In genomic region chr1:37476460-37477197, GRCh38 we compare ENCODE assay signal across 8 cellular contexts. TPM values are rescaled to one million over a fixed set of nuclear protein-coding genes. Genes with fewer than 3 reads are reported as not detected.
DNase-seq lines count a peak whose midpoint lies in the region; ATAC-seq, FAIRE-seq and TF ChIP-seq lines count a peak whose summit lies in the region.

No MANE protein-coding gene starts in this region.

- H3K36me3 Mint-ChIP-seq in activated T-cell treated with anti-CD3 and anti-CD28 coated beads, Interleukin-2, amount 50 U/mL, for 4 hours (ENCODE audit: insufficient read depth), result peaks cover 45% of the 10 kb centered on the region

- intact Hi-C loops in vagina (cut with DNase I), result no loop called here

- peak overlapping the region in 3 of 4 experiments; percentile 16 to 57 (median 43); a peak in 4 of 7 replicates for H3K9ac ChIP-seq in H1 (replicated peaks in 1 of 4; ENCODE audit: extremely low read depth in 1 of 4, low read depth in 3 of 4, low read length in 3 of 4)

- peak overlapping the region; percentile 38; the same call in 1 of the 2 replicates for H3K18ac ChIP-seq in H1 (ENCODE audit: extremely low read depth, low read length)

- no peak overlapping the region; the same call in 1 of the 2 replicates for H2BK20ac ChIP-seq in H1 (ENCODE audit: low read length)

- peaks cover 52% of the 10 kb centered on the region for H3K4me1 Mint-ChIP-seq in activated T-cell treated with anti-CD3 and anti-CD28 coated beads, Interleukin-2, amount 50 U/mL, for 4 hours (ENCODE audit: low read depth)

- 0 out of 2 replicates have a peak overlapping the region, but pooled peaks have one; percentile 77 for H2AK5ac ChIP-seq in H1 (ENCODE audit: low read depth, low read length)

- peak overlapping the region; percentile 45 for H2BK12ac ChIP-seq in H1 (ENCODE audit: low read depth, low read length)

- CTCF ChIA-PET in H1 (lab: Charles Lee; ENCODE audit: partially characterized antibody), result interaction anchor here (0.9 to 17.4 kb wide), 6 partner anchors 10 to 386 kb away, joined by 3 to 213 read pairs (median 8); no protein-coding TSS in a partner anchor

- ATAC-seq in activated T-cell treated with anti-CD3 and anti-CD28 coated beads, Interleukin-2, amount 50 U/mL, for 4 hours, result no peak
- no peak for ATAC-seq in HG03520 (IDR thresholded peaks at IDR 0.05; ENCODE audit: unreplicated experiment)

- no peaks in the 10 kb centered on the region for H3K9me3 Mint-ChIP-seq in activated T-cell treated with anti-CD3 and anti-CD28 coated beads, Interleukin-2, amount 50 U/mL, for 4 hours

- peak overlapping the region; percentile 97 for H3K4me3 Mint-ChIP-seq in activated T-cell treated with anti-CD3 and anti-CD28 coated beads, Interleukin-2, amount 50 U/mL, for 4 hours

- H3K27me3 Mint-ChIP-seq in activated T-cell treated with anti-CD3 and anti-CD28 coated beads, Interleukin-2, amount 50 U/mL, for 4 hours (ENCODE audit: low read depth), result no peaks in the 10 kb centered on the region

- H2BK15ac ChIP-seq in H1 (ENCODE audit: low read length), result peak overlapping the region; percentile 99; the same call in 1 of the 2 replicates

- no peak overlapping the region for H2AFZ ChIP-seq in H1 (ENCODE audit: low read length)

- H3K79me2 ChIP-seq in H1 (ENCODE audit: control insufficient read depth in 1 of 2, insufficient read depth in 2 of 2, low read length in 2 of 2), result peaks cover 0 to 26% of the 10 kb centered on the region in 2 experiments; a peak in 2 of 4 replicates

- POLR2A ChIA-PET in H1 (lab: Charles Lee; ENCODE audit: partially characterized antibody), result interaction anchor here (0.6 to 5.7 kb wide), 7 partner anchors 9 to 219 kb away, joined by 3 to 68 read pairs (median 5); partner anchors contain the start of gene DNALI1

- peaks cover 8% of the 10 kb centered on the region for H3K23me2 ChIP-seq in H1 (ENCODE audit: low read depth, low read length)

- DNase-seq in activated T-cell treated with anti-CD3 and anti-CD28 coated beads, Interleukin-2, amount 50 U/mL, for 4 hours, result no peak
- DNase-seq in activated T-cell treated with anti-CD3 and anti-CD28 coated beads, Interleukin-2, amount 50 U/mL, for 1 hour, result no peak
- peak; percentile 47 to 56 for DNase-seq in SJCRH30
- no peak for DNase-seq in H1 (ENCODE audit: low read depth in 1 of 2, low spot score in 2 of 2)
- peak in 1 of 2 donors; percentile 95 for DNase-seq in vagina (ENCODE audit: extremely low spot score in 2 of 2)
- no peak for DNase-seq in amniotic stem cell (lab: John Stamatoyannopoulos, UW)

- no peak overlapping the region for H3K23ac ChIP-seq in H1 (ENCODE audit: insufficient read length)

- H3K36me3 ChIP-seq in SJCRH30 (peaks cover 25% of the 10 kb centered on the region), H1 (ENCODE audit: control insufficient read depth in 2 of 4, insufficient read depth in 4 of 4, low read length in 3 of 4) (peaks cover 9 to 26% (median 19%) of the 10 kb centered on the region in 4 experiments; a peak in 7 of 8 replicates), vagina (peaks cover 0 to 15% of the 10 kb centered on the region in 2 donors)

- H3K4me2 ChIP-seq in H1 (ENCODE audit: insufficient read depth in 1 of 2, low read depth in 2 of 2, low read length in 2 of 2), result peak overlapping the region; percentile 55 to 75

- H3K9me3 ChIP-seq in SJCRH30 (replicated peaks) (no peaks in the 10 kb centered on the region), H1 (ENCODE audit: insufficient read depth in 2 of 2, low read depth in 1 of 2, low read length in 1 of 2) (no peaks in the 10 kb centered on the region), mononuclear cell (ENCODE audit: low read depth, low read length) (no peaks in the 10 kb centered on the region), vagina (no peaks in the 10 kb centered on the region)

- TF ChIP-seq POLR2A in H1 (IDR thresholded peaks at IDR 0.05; ENCODE audit: control extremely low read depth in 1 of 2, low read depth in 2 of 2, low read length in 2 of 2), result no peak
- TF ChIP-seq POLR2A in vagina (IDR thresholded peaks at IDR 0.05), result peak in 1 of 2 donors; percentile 8

- H2BK5ac ChIP-seq in H1 (ENCODE audit: low read depth, low read length), result peak overlapping the region; percentile 46

- peak overlapping the region; percentile 55 for H2BK120ac ChIP-seq in H1 (replicated peaks; ENCODE audit: low read depth, low read length)

- no peak overlapping the region for H3K56ac ChIP-seq in H1 (replicated peaks; ENCODE audit: insufficient read length, low read depth, low read length)

- H4K91ac ChIP-seq in H1 (replicated peaks; ENCODE audit: insufficient read length, low read length), result peak overlapping the region; percentile 95

- H3K27me3 ChIP-seq in SJCRH30 (no peaks in the 10 kb centered on the region), H1 (replicated peaks in 1 of 4; ENCODE audit: control insufficient read depth in 3 of 4, extremely low read depth in 1 of 4, insufficient read depth in 3 of 4, low read length in 3 of 4) (peaks cover 1 to 13% (median 9%) of the 10 kb centered on the region in 4 experiments; a peak in 6 of 7 replicates), mononuclear cell (ENCODE audit: insufficient read depth, low read length) (no peaks in the 10 kb centered on the region), vagina (no peaks in the 10 kb centered on the region)

- TF ChIP-seq RAD21 in H1 (IDR thresholded peaks at IDR 0.05 in 1 of 2, conservative IDR thresholded peaks at IDR 0.05 in 1 of 2; ENCODE audit: low read depth in 2 of 2, low read length in 2 of 2), result no peak

- 76% methylated on average over 2 of the region's 5 CpGs; no CpG with 5 or more reads in 1 of the 2 experiments for WGBS in H1 (ENCODE audit: extremely low coverage in 1 of 2, insufficient coverage in 1 of 2, insufficient read length in 1 of 2, insufficient replicate concordance in 2 of 2, low coverage in 1 of 2, low lambda C conversion rate in 2 of 2, missing lambda C conversion rate in 1 of 2), 2 experiments

- no peak for TF ChIP-seq EP300 in H1 (IDR thresholded peaks at IDR 0.05; ENCODE audit: borderline replicate concordance in 1 of 2, low read depth in 2 of 2, low read length in 2 of 2)

- H3K27ac ChIP-seq in SJCRH30 (peak overlapping the region; percentile 31; the same call in 1 of the 2 replicates), H1 (ENCODE audit: low read depth, low read length) (peak overlapping the region; percentile 60; the same call in 1 of the 2 replicates), vagina (peak overlapping the region; percentile 98)

- no peak for FAIRE-seq in H1 (lab: Jason Lieb, UNC)

- peak overlapping the region; percentile 83 for H3K4ac ChIP-seq in H1 (replicated peaks; ENCODE audit: insufficient read length, low read depth, low read length)

- no peak overlapping the region for H3K14ac ChIP-seq in H1 (ENCODE audit: insufficient read length)

- H3K4me3 ChIP-seq in SJCRH30, result peak overlapping the region; percentile 23
- peak overlapping the region in 1 of 4 experiments; percentile 19; a peak in 2 of 8 replicates for H3K4me3 ChIP-seq in H1 (ENCODE audit: extremely low read depth in 1 of 4, insufficient read depth in 2 of 4, low read depth in 3 of 4, low read length in 4 of 4)
- H3K4me3 ChIP-seq in mononuclear cell (ENCODE audit: low read length), result peak overlapping the region; percentile 86
- peak overlapping the region; percentile 84 to 87 for H3K4me3 ChIP-seq in vagina

- H4K20me1 ChIP-seq in H1 (replicated peaks in 1 of 2; ENCODE audit: control insufficient read depth in 1 of 2, insufficient read depth in 2 of 2, low read length in 2 of 2), result peaks cover 0 to 20% of the 10 kb centered on the region in 2 experiments

- H3K79me1 ChIP-seq in H1 (ENCODE audit: low read depth, low read length), result peaks cover 8% of the 10 kb centered on the region

- TF ChIP-seq CTCF in H1 (IDR thresholded peaks at IDR 0.05; ENCODE audit: control extremely low read depth in 1 of 3, insufficient read depth in 1 of 3, low read depth in 1 of 3, low read length in 3 of 3) (no peak), vagina (IDR thresholded peaks at IDR 0.05) (no peak)

- peak overlapping the region; percentile 51 for H4K5ac ChIP-seq in H1 (ENCODE audit: insufficient read length, low read depth, low read length)

- peak overlapping the region; percentile 1; the same call in 1 of the 2 replicates for H4K8ac ChIP-seq in H1 (ENCODE audit: extremely low read depth, insufficient read depth, low read length)

- H3K4me1 ChIP-seq in SJCRH30 (peaks cover 55% of the 10 kb centered on the region), H1 (replicated peaks in 1 of 4; ENCODE audit: control insufficient read depth in 3 of 4, insufficient read depth in 4 of 4, low read length in 3 of 4) (peaks cover 6 to 55% (median 33%) of the 10 kb centered on the region in 4 experiments), mononuclear cell (ENCODE audit: insufficient read depth, low read length) (peaks cover 90% of the 10 kb centered on the region), vagina (peaks cover 82% of the 10 kb centered on the region)

TF ChIP-seq in H1, 55 proteins besides CTCF, POLR2A, EP300 and RAD21 (continues in another document):
- TF ChIP-seq JUND (IDR thresholded peaks at IDR 0.05; ENCODE audit: low read length), result no peak

RNA-seq across cellular contexts. Expression of gene ZC3H12A, which starts 2.2 kb away (rescaled TPM):
- total RNA-seq in activated T-cell treated with anti-CD3 and anti-CD28 coated beads, Interleukin-2, amount 50 U/mL, for 4 hours, result 10 to 100 TPM; 48.7 to 64.8 (median 59.8) TPM
- 5.1 and 7.7 TPM in 2 replicates for total RNA-seq in SJCRH30 (2014; rRNA removed; shearing (Covaris generic))
- total RNA-seq in H1 (2021; fragmentation: NEBNext Ultra II Directional; extraction: Animal tissue kit (Norgen Biotek cat#: 25700)), result 7.4 TPM in 2 replicates
- polyA plus RNA-seq in H1 (2011; rRNA removed), result 10.0 and 13.7 TPM in 2 replicates
- polyA plus RNA-seq in H1 (2011; cell fraction: cytosol; rRNA removed), result 8.1 TPM
- polyA plus RNA-seq in H1 (2011; cell fraction: nucleus; rRNA removed), result 20.1 TPM
- 5.6 to 7.4 TPM (median 6.7 TPM) in 4 replicates for polyA plus RNA-seq in H1 (2012, experiment 1 of 2)
- 6.9 TPM for polyA plus RNA-seq in H1 (2012, experiment 2 of 2)
- polyA plus RNA-seq in H1 (2013, experiment 1 of 2), result 4.6 TPM
- polyA plus RNA-seq in H1 (2013, experiment 2 of 2), result 4.4 TPM
- polyA minus RNA-seq in H1 (2011; rRNA and poly(A)+ RNA removed), result 4.1 and 7.6 TPM in 2 replicates
- polyA minus RNA-seq in H1 (2011; cell fraction: cytosol; rRNA and poly(A)+ RNA removed), result 3.1 TPM
- 5.9 TPM for polyA minus RNA-seq in H1 (2011; cell fraction: nucleus; rRNA and poly(A)+ RNA removed)
- total RNA-seq in mononuclear cell (160 TPM), vagina (51.6 TPM)

RNA-seq across cellular contexts. Expression of gene MEAF6, which starts 37.9 kb away (rescaled TPM):
- total RNA-seq in activated T-cell treated with anti-CD3 and anti-CD28 coated beads, Interleukin-2, amount 50 U/mL, for 4 hours, result 100 to 1,000 TPM in 1 of 3 donors, 10 to 100 TPM in 2; 87.2 to 104 (median 95.6) TPM
- 71.1 and 82.3 TPM in 2 replicates for total RNA-seq in SJCRH30 (2014; rRNA removed; shearing (Covaris generic))
- total RNA-seq in H1 (2021; fragmentation: NEBNext Ultra II Directional; extraction: Animal tissue kit (Norgen Biotek cat#: 25700)), result 36.9 and 38.8 TPM in 2 replicates
- 12.7 and 23.0 TPM in 2 replicates for polyA plus RNA-seq in H1 (2011; rRNA removed)
- polyA plus RNA-seq in H1 (2011; cell fraction: cytosol; rRNA removed), result 25.2 TPM
- polyA plus RNA-seq in H1 (2011; cell fraction: nucleus; rRNA removed), result 11.0 TPM
- polyA plus RNA-seq in H1 (2012, experiment 1 of 2), result 29.3 to 41.8 TPM (median 33.7 TPM) in 4 replicates
- 14.8 TPM for polyA plus RNA-seq in H1 (2012, experiment 2 of 2)
- 26.5 TPM for polyA plus RNA-seq in H1 (2013, experiment 1 of 2)
- polyA plus RNA-seq in H1 (2013, experiment 2 of 2), result 27.5 TPM
- polyA minus RNA-seq in H1 (2011; rRNA and poly(A)+ RNA removed), result 10.3 and 12.0 TPM in 2 replicates
- polyA minus RNA-seq in H1 (2011; cell fraction: cytosol; rRNA and poly(A)+ RNA removed), result 9.3 TPM
- 10.8 TPM for polyA minus RNA-seq in H1 (2011; cell fraction: nucleus; rRNA and poly(A)+ RNA removed)
- total RNA-seq in mononuclear cell, result 65.3 TPM
- total RNA-seq in vagina, result 54.5 TPM

Comparison
In these comparisons a context has a peak if more than half of its experiments do, and no peak if none do; other contexts are left out.
1. DNase-seq: peak in SJCRH30 (2 of 2); none in activated T-cell treated with anti-CD3 and anti-CD28 coated beads, Interleukin-2, amount 50 U/mL, for 4 hours (single experiment), activated T-cell treated with anti-CD3 and anti-CD28 coated beads, Interleukin-2, amount 50 U/mL, for 1 hour (single experiment), H1 (0 of 2) and amniotic stem cell (single experiment).
2. H3K27ac ChIP-seq: peak in every context shown above with its lines; median percentile 98 in vagina; 60 in H1; 31 in SJCRH30.